ENCODE assay signal across 36 cellular contexts in genomic region chr1:185704181-185704580, GRCh38.
"Had no signal": no experiment of that assay in that cellular context is flagged by ENCODE, and none has a peak within 500 bp of the region (broad histone marks: within the 10 kb centered on the region; RNA-seq: fewer than 3 reads in every experiment).

No MANE protein-coding gene starts in this region.

- H3K4me2 ChIP-seq: PC-9 had no signal

- H3K27ac ChIP-seq: cardiac muscle cell, PC-9, RWPE1, WERI-Rb-1 had no signal

- FAIRE-seq: K562, RCC 7860 had no signal

- H2AFZ ChIP-seq: PC-9 had no signal

- DNase-seq: activated CD4-positive, alpha-beta memory T cell treated with anti-CD3 and anti-CD28 coated beads, Interleukin-2, amount 10 ng/mL, durations not matched to agents 7 days and 5 days; activated CD4-positive, alpha-beta T cell treated with anti-CD3 and anti-CD28 coated beads for 1 hour; activated CD4-positive, alpha-beta T cell treated with anti-CD3 and anti-CD28 coated beads for 48 hours; activated CD4-positive, CD25-positive, alpha-beta regulatory T cell; activated CD8-positive, alpha-beta memory T cell treated with anti-CD3 and anti-CD28 coated beads for 24 hours; activated CD8-positive, alpha-beta memory T cell treated with anti-CD3 and anti-CD28 coated beads, Interleukin-2, amount 10 ng/mL, durations not matched to agents 7 days and 5 days; activated CD8-positive, alpha-beta memory T cell treated with anti-CD3 and anti-CD28 coated beads, Interleukin-2, amount 50 U/mL, for 48 hours; activated effector memory CD4-positive, alpha-beta T cell treated with anti-CD3 and anti-CD28 coated beads, Interleukin-2, amount 50 U/mL, for 16 hours; activated naive CD4-positive, alpha-beta T cell; activated naive CD4-positive, alpha-beta T cell treated with anti-CD3 and anti-CD28 coated beads, Interleukin-2, amount 50 U/mL, for 16 hours; activated naive CD8-positive, alpha-beta T cell treated with anti-CD3 and anti-CD28 coated beads for 36 hours; activated T-cell treated with anti-CD3 and anti-CD28 coated beads, Interleukin-2, amount 50 U/mL, for 48 hours; amniotic stem cell; aorta; NCI-H1092 treated with DMSO at 0.1 percent for 48 hours; NCI-H1417; NCI-H146; NCI-H187; NCI-H2029 treated with DMSO at 0.1 percent for 48 hours; NCI-H2107; NCI-H2171; NCI-H510A; NCI-H69; NK-92 treated with Interleukin-12 subunit alpha and Interleukin-12 subunit beta, amount 100 ng/mL, for 24 hours; PC-9; SIG-M5; SW 1271; T-helper 1 cell; T-helper 2 cell; T-helper 9 cell; WERI-Rb-1 had no signal

- H3K36me3 ChIP-seq: cardiac muscle cell, WERI-Rb-1 had no signal

- H3K4me3 ChIP-seq: cardiac muscle cell, K562, PC-9 had no signal

- H3K27me3 ChIP-seq: cardiac muscle cell had no signal

- ATAC-seq: activated CD8-positive, alpha-beta memory T cell treated with anti-CD3 and anti-CD28 coated beads, Interleukin-2, amount 10 ng/mL, durations not matched to agents 7 days and 5 days; K562; Right ventricle myocardium inferior had no signal
